Comparison of ENCODE assay signal across 18 cellular contexts in the genomic region with DNA sequence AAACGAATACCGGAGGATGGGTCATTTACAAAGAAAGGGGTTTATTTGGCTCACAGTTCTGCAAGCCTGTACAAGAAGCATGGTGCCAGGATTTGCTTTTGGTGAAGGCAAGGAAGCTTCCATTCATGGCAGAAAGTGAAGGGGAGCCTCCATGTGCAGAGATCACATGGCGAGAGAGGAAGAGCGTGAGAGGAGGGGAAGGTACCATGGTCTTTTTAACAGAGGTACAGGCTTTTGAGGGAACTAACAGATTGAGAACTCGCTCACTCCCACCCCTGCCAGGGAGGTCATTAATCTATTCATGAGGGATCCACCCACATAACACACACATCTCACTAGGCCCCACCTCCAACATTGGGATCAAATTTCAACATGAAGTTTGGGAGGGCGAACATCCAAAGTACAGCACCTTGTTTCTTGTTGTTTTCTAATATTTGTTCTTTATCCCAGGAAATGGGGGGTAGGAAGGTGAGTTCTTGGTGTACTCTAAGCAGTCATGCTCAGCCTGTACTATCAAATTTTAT. TPM values are rescaled to one million over a fixed set of nuclear protein-coding genes. Genes with fewer than 3 reads are reported as not detected.
A peak's percentile ranks its signal among the peaks of the same experiment; 100 is the strongest.
DNase-seq lines count a peak whose midpoint lies in the region; ATAC-seq, FAIRE-seq and TF ChIP-seq lines count a peak whose summit lies in the region.
"Had no signal": no experiment of that assay in that cellular context is flagged by ENCODE, and none has a peak within 500 bp of the region (broad histone marks: within the 10 kb centered on the region; RNA-seq: fewer than 3 reads in every experiment).

No MANE protein-coding gene starts in this region.

- no peaks in the 10 kb centered on the region for H3K27me3 Mint-ChIP-seq in astrocyte (ENCODE audit: low read depth, unreplicated experiment)
- no peaks in the 10 kb centered on the region for H3K27me3 Mint-ChIP-seq in effector memory CD8-positive, alpha-beta T cell
- H3K27me3 Mint-ChIP-seq in activated CD4-positive, alpha-beta memory T cell treated with anti-CD3 and anti-CD28 coated beads for 36 hours: no peaks in the 10 kb centered on the region
- H3K27me3 Mint-ChIP-seq in immature natural killer cell (ENCODE audit: low read depth in 3 of 3): peaks cover 2 to 7% (median 5%) of the 10 kb centered on the region in 3 donors
- H3K27me3 Mint-ChIP-seq: naive thymus-derived CD4-positive, alpha-beta T cell; T-helper 17 cell had no signal

- DNase-seq in HCT116 (ENCODE audit: low read depth, low spot score) (no peak), astrocyte (ENCODE audit: low read depth) (peak; percentile 34), left lung (no peak), immature natural killer cell (no peak)
- DNase-seq in effector memory CD8-positive, alpha-beta T cell: no peak
- no peak for DNase-seq in activated CD4-positive, alpha-beta memory T cell treated with anti-CD3 and anti-CD28 coated beads for 36 hours
- DNase-seq: activated CD4-positive, alpha-beta T cell treated with anti-CD3 and anti-CD28 coated beads, Interleukin-2, amount 50 U/mL, for 4 hours; DMS53; islet precursor cell; MV-4-11; naive thymus-derived CD4-positive, alpha-beta T cell; stimulated activated CD4-positive, alpha-beta T cell treated with anti-CD3 and anti-CD28 coated beads, Interleukin-2, amount 100 ng/mL, for 24 hours; T-helper 17 cell; thyroid gland had no signal

- H3K36me3 ChIP-seq in HCT116 (ENCODE audit: control insufficient read depth in 1 of 2, insufficient read depth in 2 of 2, low read length in 2 of 2) (no peaks in the 10 kb centered on the region), astrocyte (ENCODE audit: insufficient read depth, low read length) (no peaks in the 10 kb centered on the region), left lung (no peaks in the 10 kb centered on the region)
- H3K36me3 ChIP-seq: thyroid gland had no signal

- RAD21 ChIA-PET in HCT116 (lab: Charles Lee; ENCODE audit: low non-redundant PET in 1 of 2, low total read pairs in 2 of 2, uncharacterized antibody in 2 of 2, unreplicated experiment in 2 of 2): no interaction called here

- H3K27ac ChIP-seq in C4-2B (peak overlapping the region; percentile 71; the same call in 1 of the 2 replicates), HCT116 (ENCODE audit: low read depth, low read length) (no peak overlapping the region), astrocyte (ENCODE audit: low read depth, low read length) (peak overlapping the region; percentile 25), left lung (peak overlapping the region in 1 of 2 donors; percentile 41)
- H3K27ac ChIP-seq: thyroid gland had no signal

- peak; percentile 67 for ATAC-seq in HCT116
- peak; percentile 15 for ATAC-seq in left lung
- no peak for ATAC-seq in effector memory CD8-positive, alpha-beta T cell (replicated peaks)
- ATAC-seq in HG03025 (IDR thresholded peaks at IDR 0.05; ENCODE audit: low FRiP score, unreplicated experiment): no peak
- ATAC-seq: naive thymus-derived CD4-positive, alpha-beta T cell; T-helper 17 cell had no signal

- no peaks in the 10 kb centered on the region for H3K36me3 Mint-ChIP-seq in astrocyte (ENCODE audit: low read depth, unreplicated experiment)
- H3K36me3 Mint-ChIP-seq in effector memory CD8-positive, alpha-beta T cell (ENCODE audit: insufficient read depth): no peaks in the 10 kb centered on the region
- peaks cover 3% of the 10 kb centered on the region for H3K36me3 Mint-ChIP-seq in activated CD4-positive, alpha-beta memory T cell treated with anti-CD3 and anti-CD28 coated beads for 36 hours
- H3K36me3 Mint-ChIP-seq in immature natural killer cell: no peaks in the 10 kb centered on the region

- H3K27ac Mint-ChIP-seq in astrocyte (ENCODE audit: unreplicated experiment): peak overlapping the region; percentile 64
- no peak overlapping the region for H3K27ac Mint-ChIP-seq in effector memory CD8-positive, alpha-beta T cell
- H3K27ac Mint-ChIP-seq in activated CD4-positive, alpha-beta memory T cell treated with anti-CD3 and anti-CD28 coated beads for 36 hours: no peak overlapping the region
- H3K27ac Mint-ChIP-seq in immature natural killer cell: no peak overlapping the region
- H3K27ac Mint-ChIP-seq: activated T-helper 1 cell treated with anti-CD3 and anti-CD28 coated beads, Interleukin-12 subunit alpha, Interleukin-12 subunit beta, Interleukin-2, Interleukin-4 antibody, amounts not matched to agents 30 ng/mL and 10 ng/mL and 1 ng/mL, durations not matched to agents 14 hours and 24 hours and 36 hours; T-helper 17 cell had no signal

- FAIRE-seq in astrocyte (lab: Jason Lieb, UNC): no peak
- FAIRE-seq: frontal cortex had no signal

- no peaks in the 10 kb centered on the region for H4K20me1 ChIP-seq in HCT116 (ENCODE audit: insufficient read depth)
- no peaks in the 10 kb centered on the region for H4K20me1 ChIP-seq in astrocyte (ENCODE audit: insufficient read depth, low read length)

- POLR2A ChIA-PET in HCT116 (lab: Charles Lee): no interaction called here
- POLR2A ChIA-PET in activated CD4-positive, alpha-beta memory T cell treated with anti-CD3 and anti-CD28 coated beads for 36 hours (lab: Charles Lee): interaction anchor here (1.1 kb wide), 1 partner anchor 13 kb away, joined by 7 read pairs; no protein-coding TSS in a partner anchor

- H3K4me1 Mint-ChIP-seq in astrocyte (ENCODE audit: low read depth, unreplicated experiment) (peaks cover 11% of the 10 kb centered on the region), immature natural killer cell (no peaks in the 10 kb centered on the region)
- H3K4me1 Mint-ChIP-seq in effector memory CD8-positive, alpha-beta T cell (ENCODE audit: low read depth in 2 of 2): no peaks in the 10 kb centered on the region
- H3K4me1 Mint-ChIP-seq in activated CD4-positive, alpha-beta memory T cell treated with anti-CD3 and anti-CD28 coated beads for 36 hours (ENCODE audit: low read depth): peaks cover 37% of the 10 kb centered on the region

- TF ChIP-seq POLR2A in HCT116 (IDR thresholded peaks at IDR 0.05; ENCODE audit: borderline replicate concordance, extremely low read depth, insufficient read depth, insufficient read length): no peak

- TF ChIP-seq RAD21 in HCT116 (IDR thresholded peaks at IDR 0.05; ENCODE audit: low read depth): no peak

- H3K9ac ChIP-seq in HCT116 (ENCODE audit: low read length): no peak overlapping the region
- no peak overlapping the region for H3K9ac ChIP-seq in astrocyte (ENCODE audit: low read length)

- BruUV-seq in HCT116 (replicated peaks; lab: Mats Ljungman, UMichigan): no TSS peak

- CTCF ChIA-PET in HCT116 (lab: Charles Lee): no interaction called here
- CTCF ChIA-PET in activated CD4-positive, alpha-beta memory T cell treated with anti-CD3 and anti-CD28 coated beads for 36 hours (lab: Charles Lee): interaction anchor here (1.1 kb wide), 1 partner anchor 30 kb away, joined by 3 read pairs; no protein-coding TSS in a partner anchor

- intact Hi-C loops in HCT116 (cut with micrococcal nuclease): no loop called here
- intact Hi-C loops in left lung (cut with DNase I): no loop called here
- intact Hi-C loops in activated CD4-positive, alpha-beta memory T cell treated with anti-CD3 and anti-CD28 coated beads for 36 hours (cut with micrococcal nuclease): loop anchor here (5.0 kb wide), 1 partner anchor 178 kb away; no protein-coding TSS in a partner anchor

- H3K9me2 ChIP-seq in HCT116 (ENCODE audit: insufficient read depth): no peaks in the 10 kb centered on the region

- H3K27me3 ChIP-seq in HCT116 (ENCODE audit: insufficient read depth, low read length): no peaks in the 10 kb centered on the region
- no peaks in the 10 kb centered on the region for H3K27me3 ChIP-seq in astrocyte (ENCODE audit: insufficient read depth, low read length)
- no peaks in the 10 kb centered on the region for H3K27me3 ChIP-seq in left lung
- H3K27me3 ChIP-seq: thyroid gland had no signal

- H3K4me2 ChIP-seq in HCT116 (ENCODE audit: low read length) (peak overlapping the region; percentile 24), astrocyte (ENCODE audit: low read length) (peak overlapping the region; percentile 10)

- H3K79me2 ChIP-seq in HCT116 (ENCODE audit: insufficient read depth, low read length) (no peaks in the 10 kb centered on the region), astrocyte (ENCODE audit: insufficient read depth, low read length) (no peaks in the 10 kb centered on the region)

- H2AFZ ChIP-seq in HCT116 (ENCODE audit: low read depth, low read length, poor library complexity, severe bottlenecking) (peak overlapping the region; percentile 73), astrocyte (ENCODE audit: low read depth, low read length) (no peak overlapping the region)

- H3K4me3 ChIP-seq in HCT116 (replicated peaks in 1 of 2; ENCODE audit: low read depth in 1 of 2, low read length in 2 of 2) (no peak overlapping the region), astrocyte (ENCODE audit: insufficient read depth, low read depth, low read length) (no peak overlapping the region), left lung (no peak overlapping the region)
- H3K4me3 ChIP-seq: thyroid gland had no signal

- H3K4me3 Mint-ChIP-seq in astrocyte (ENCODE audit: unreplicated experiment) (no peak overlapping the region), immature natural killer cell (no peak overlapping the region)
- H3K4me3 Mint-ChIP-seq in effector memory CD8-positive, alpha-beta T cell: no peak overlapping the region
- no peak overlapping the region for H3K4me3 Mint-ChIP-seq in activated CD4-positive, alpha-beta memory T cell treated with anti-CD3 and anti-CD28 coated beads for 36 hours
- H3K4me3 Mint-ChIP-seq: activated T-helper 1 cell treated with anti-CD3 and anti-CD28 coated beads, Interleukin-12 subunit alpha, Interleukin-12 subunit beta, Interleukin-2, Interleukin-4 antibody, amounts not matched to agents 30 ng/mL and 10 ng/mL and 1 ng/mL, durations not matched to agents 14 hours and 24 hours and 36 hours; naive thymus-derived CD4-positive, alpha-beta T cell; T-helper 17 cell had no signal

- H3K9me3 ChIP-seq in HCT116 (ENCODE audit: control insufficient read depth in 1 of 2, insufficient read depth in 1 of 2, low read depth in 1 of 2, low read length in 2 of 2) (no peaks in the 10 kb centered on the region), astrocyte (ENCODE audit: insufficient read depth, low read depth, low read length) (no peaks in the 10 kb centered on the region), left lung (peaks cover 0 to 4% of the 10 kb centered on the region in 2 donors)
- H3K9me3 ChIP-seq: thyroid gland had no signal

- H3K4me1 ChIP-seq in HCT116 (ENCODE audit: control insufficient read depth in 1 of 2, insufficient read depth in 2 of 2, low read length in 2 of 2) (peaks cover 14 to 40% of the 10 kb centered on the region in 2 experiments; a peak in 3 of 4 replicates), astrocyte (ENCODE audit: insufficient read depth, low read length) (peaks cover 13% of the 10 kb centered on the region), left lung (no peaks in the 10 kb centered on the region)

- H3K9me3 Mint-ChIP-seq in astrocyte (ENCODE audit: unreplicated experiment) (peaks cover 9% of the 10 kb centered on the region), immature natural killer cell (no peaks in the 10 kb centered on the region)
- H3K9me3 Mint-ChIP-seq in effector memory CD8-positive, alpha-beta T cell: no peaks in the 10 kb centered on the region
- peaks cover 6% of the 10 kb centered on the region for H3K9me3 Mint-ChIP-seq in activated CD4-positive, alpha-beta memory T cell treated with anti-CD3 and anti-CD28 coated beads for 36 hours

- no peak for TF ChIP-seq CTCF in C4-2B (conservative IDR thresholded peaks at IDR 0.05)
- no peak for TF ChIP-seq CTCF in HCT116 (IDR thresholded peaks at IDR 0.05 in 2 of 3, conservative IDR thresholded peaks at IDR 0.05 in 1 of 3; ENCODE audit: borderline replicate concordance in 1 of 3, insufficient read depth in 1 of 3, low read depth in 2 of 3, low read length in 2 of 3)
- no peak for TF ChIP-seq CTCF in astrocyte (IDR thresholded peaks at IDR 0.05; ENCODE audit: insufficient read depth, low read depth, low read length)
- no peak for TF ChIP-seq CTCF in left lung (IDR thresholded peaks at IDR 0.05)

RNA-seq across cellular contexts. Expression of a gene that starts 18.5 kb away (rescaled TPM):
- total RNA-seq in HCT116 (2021; ENCODE audit: unreplicated experiment): 0.57 TPM
- polyA plus RNA-seq in HCT116 (2012): 0.64 and 0.77 TPM in 2 replicates
- 0.10 TPM in 1 of 2 replicates, not detected in the other for total RNA-seq in astrocyte
- under 1 TPM in 1 of 2 donors, not detected in 1; 0.26 TPM for total RNA-seq in left lung
- total RNA-seq in activated CD4-positive, alpha-beta memory T cell treated with anti-CD3 and anti-CD28 coated beads for 36 hours: not detected
- polyA plus RNA-seq in immature natural killer cell: not detected
- total RNA-seq: activated T-helper 1 cell treated with anti-CD3 and anti-CD28 coated beads, Interleukin-12 subunit alpha, Interleukin-12 subunit beta, Interleukin-2, Interleukin-4 antibody, amounts not matched to agents 30 ng/mL and 10 ng/mL and 1 ng/mL, durations not matched to agents 14 hours and 24 hours and 36 hours; naive thymus-derived CD4-positive, alpha-beta T cell; T-helper 17 cell had no signal
- polyA plus RNA-seq: naive thymus-derived CD4-positive, alpha-beta T cell had no signal

Comparison
In these comparisons a context has a peak if more than half of its experiments do, and no peak if none do; other contexts are left out.
1. ATAC-seq: peak in HCT116 (single experiment) and left lung (single experiment); none in effector memory CD8-positive, alpha-beta T cell (single experiment) and HG03025 (single experiment).